ENCODE assay signal across 9 cellular contexts in genomic region chr15:84195603-84196002, GRCh38. TPM values are rescaled to one million over a fixed set of nuclear protein-coding genes. Genes with fewer than 3 reads are reported as not detected.
A peak's percentile ranks its signal among the peaks of the same experiment; 100 is the strongest.
DNase-seq lines count a peak whose midpoint lies in the region; ATAC-seq and TF ChIP-seq lines count a peak whose summit lies in the region.
"Not testable (repeated sequence)": the region's sequence is repeated elsewhere in the genome, so short reads cannot be mapped to it uniquely, and the experiment has no call there.
"Had no signal": no experiment of that assay in that cellular context is flagged by ENCODE, and none has a peak within 500 bp of the region (broad histone marks: within the 10 kb centered on the region; RNA-seq: fewer than 3 reads in every experiment).

No MANE protein-coding gene starts in this region.

- not testable (repeated sequence) for H4K20me1 ChIP-seq in DND-41 (ENCODE audit: insufficient read depth, low read length)

- POLR2A ChIA-PET in activated CD8-positive, alpha-beta T cell treated with anti-CD3 and anti-CD28 coated beads, Interleukin-2, amount 10 ng/mL, durations not matched to agents 7 days and 5 days (lab: Charles Lee): not testable (repeated sequence)

- H3K27me3 ChIP-seq in DND-41 (ENCODE audit: insufficient read depth, low read length, poor library complexity); heart left ventricle: not testable (repeated sequence)

- not testable (repeated sequence) for H3K4me2 ChIP-seq in DND-41 (ENCODE audit: insufficient read depth, low read length)

- not testable (repeated sequence) for H3K79me2 ChIP-seq in DND-41 (ENCODE audit: insufficient read depth, low read length)

- H3K27me3 Mint-ChIP-seq in activated CD8-positive, alpha-beta T cell treated with anti-CD3 and anti-CD28 coated beads, Interleukin-2, amount 10 ng/mL, durations not matched to agents 7 days and 5 days (ENCODE audit: low read depth); natural killer cell treated with Interleukin-12 subunit alpha and Interleukin-12 subunit beta and Interleukin-15 and Interleukin-18, amount 100 ng/mL, for 72 hours: not testable (repeated sequence)

- not testable (repeated sequence) for TF ChIP-seq CTCF in DND-41 (IDR thresholded peaks at IDR 0.05; ENCODE audit: borderline replicate concordance, extremely low read depth, low read length, poor library complexity, severe bottlenecking); heart left ventricle (IDR thresholded peaks at IDR 0.05)

- not testable (repeated sequence) for H3K4me1 ChIP-seq in DND-41 (ENCODE audit: insufficient read depth, low read length); heart left ventricle

- not testable (repeated sequence) for H3K9ac ChIP-seq in DND-41 (ENCODE audit: low read depth, low read length)

- WGBS in heart left ventricle, 4 donors: no CpG with 5 or more reads among the region's 8 CpGs

- not testable (repeated sequence) for H3K27ac ChIP-seq in DND-41 (ENCODE audit: low read length); heart left ventricle

- CTCF ChIA-PET in activated CD8-positive, alpha-beta T cell treated with anti-CD3 and anti-CD28 coated beads, Interleukin-2, amount 10 ng/mL, durations not matched to agents 7 days and 5 days (lab: Charles Lee): not testable (repeated sequence)

- not testable (repeated sequence) for H3K4me3 Mint-ChIP-seq in activated CD8-positive, alpha-beta T cell treated with anti-CD3 and anti-CD28 coated beads, Interleukin-2, amount 10 ng/mL, durations not matched to agents 7 days and 5 days; natural killer cell treated with Interleukin-12 subunit alpha and Interleukin-12 subunit beta and Interleukin-15 and Interleukin-18, amount 100 ng/mL, for 72 hours

- not testable (repeated sequence) for H2AFZ ChIP-seq in DND-41 (ENCODE audit: low read depth, low read length)

- DNase-seq in DND-41; activated CD8-positive, alpha-beta T cell treated with anti-CD3 and anti-CD28 coated beads, Interleukin-2, amount 10 ng/mL, durations not matched to agents 7 days and 5 days; heart left ventricle; natural killer cell treated with Interleukin-12 subunit alpha and Interleukin-12 subunit beta and Interleukin-15 and Interleukin-18, amount 100 ng/mL, for 72 hours (ENCODE audit: low spot score): not testable (repeated sequence)

- H3K9me3 Mint-ChIP-seq in activated CD8-positive, alpha-beta T cell treated with anti-CD3 and anti-CD28 coated beads, Interleukin-2, amount 10 ng/mL, durations not matched to agents 7 days and 5 days (ENCODE audit: insufficient read depth); natural killer cell treated with Interleukin-12 subunit alpha and Interleukin-12 subunit beta and Interleukin-15 and Interleukin-18, amount 100 ng/mL, for 72 hours: not testable (repeated sequence)

- intact Hi-C loops in heart left ventricle (cut with DNase I): not testable (repeated sequence)

- not testable (repeated sequence) for H3K27ac Mint-ChIP-seq in activated CD8-positive, alpha-beta T cell treated with anti-CD3 and anti-CD28 coated beads, Interleukin-2, amount 10 ng/mL, durations not matched to agents 7 days and 5 days; natural killer cell treated with Interleukin-12 subunit alpha and Interleukin-12 subunit beta and Interleukin-15 and Interleukin-18, amount 100 ng/mL, for 72 hours

- TF ChIP-seq POLR2A in heart left ventricle (IDR thresholded peaks at IDR 0.05): not testable (repeated sequence)

- peak; percentile 85 for ATAC-seq in DND-41 (ENCODE audit: insufficient read depth, low read depth)
- peak; percentile 91 for ATAC-seq in GM19395 (IDR thresholded peaks at IDR 0.05; ENCODE audit: unreplicated experiment)
- peak; percentile 73 for ATAC-seq in GM21717 (IDR thresholded peaks at IDR 0.05; ENCODE audit: unreplicated experiment)
- peak; percentile 69 for ATAC-seq in HG02943 (IDR thresholded peaks at IDR 0.05; ENCODE audit: low read depth, unreplicated experiment)
- ATAC-seq in HG03442 (IDR thresholded peaks at IDR 0.05; ENCODE audit: unreplicated experiment): peak; percentile 89
- peak; percentile 94 for ATAC-seq in activated CD8-positive, alpha-beta T cell treated with anti-CD3 and anti-CD28 coated beads, Interleukin-2, amount 10 ng/mL, durations not matched to agents 7 days and 5 days
- ATAC-seq in heart left ventricle: peak; percentile 83 to 93 (median 88)
- peak; percentile 83 for ATAC-seq in natural killer cell treated with Interleukin-12 subunit alpha and Interleukin-12 subunit beta and Interleukin-15 and Interleukin-18, amount 100 ng/mL, for 72 hours

- not testable (repeated sequence) for H3K36me3 Mint-ChIP-seq in activated CD8-positive, alpha-beta T cell treated with anti-CD3 and anti-CD28 coated beads, Interleukin-2, amount 10 ng/mL, durations not matched to agents 7 days and 5 days (ENCODE audit: low read depth); natural killer cell treated with Interleukin-12 subunit alpha and Interleukin-12 subunit beta and Interleukin-15 and Interleukin-18, amount 100 ng/mL, for 72 hours

- H3K9me3 ChIP-seq in DND-41 (ENCODE audit: insufficient read depth, low read length, severe bottlenecking); heart left ventricle: not testable (repeated sequence)

- not testable (repeated sequence) for H3K36me3 ChIP-seq in DND-41 (ENCODE audit: insufficient read depth, low read length); heart left ventricle

- H3K4me1 Mint-ChIP-seq in activated CD8-positive, alpha-beta T cell treated with anti-CD3 and anti-CD28 coated beads, Interleukin-2, amount 10 ng/mL, durations not matched to agents 7 days and 5 days (ENCODE audit: low read depth); natural killer cell treated with Interleukin-12 subunit alpha and Interleukin-12 subunit beta and Interleukin-15 and Interleukin-18, amount 100 ng/mL, for 72 hours (ENCODE audit: low read depth in 2 of 2): not testable (repeated sequence)

- H3K4me3 ChIP-seq in DND-41 (ENCODE audit: low read depth in 1 of 2, low read length in 2 of 2); heart left ventricle: not testable (repeated sequence)

RNA-seq across cellular contexts. Expression of gene GOLGA6L4, which starts 40.0 kb away (rescaled TPM):
- total RNA-seq in activated CD8-positive, alpha-beta T cell treated with anti-CD3 and anti-CD28 coated beads, Interleukin-2, amount 10 ng/mL, durations not matched to agents 7 days and 5 days: 1 to 10 TPM in 1 of 2 experiments, under 1 TPM in 1; 0.99 to 2.4 TPM
- total RNA-seq in heart left ventricle: 1 to 10 TPM in 6 of 9 donors, under 1 TPM in 3; 0.12 to 2.6 (median 1.3) TPM
- 1 to 10 TPM in 1 of 2 donors, under 1 TPM in 1; 0.72 to 2.2 TPM for polyA plus RNA-seq in heart left ventricle
- total RNA-seq in natural killer cell treated with Interleukin-12 subunit alpha and Interleukin-12 subunit beta and Interleukin-15 and Interleukin-18, amount 100 ng/mL, for 72 hours: 1 to 10 TPM; 1.2 to 2.7 TPM
- polyA plus RNA-seq: CD14-positive monocyte had no signal
